In the genomic region with DNA sequence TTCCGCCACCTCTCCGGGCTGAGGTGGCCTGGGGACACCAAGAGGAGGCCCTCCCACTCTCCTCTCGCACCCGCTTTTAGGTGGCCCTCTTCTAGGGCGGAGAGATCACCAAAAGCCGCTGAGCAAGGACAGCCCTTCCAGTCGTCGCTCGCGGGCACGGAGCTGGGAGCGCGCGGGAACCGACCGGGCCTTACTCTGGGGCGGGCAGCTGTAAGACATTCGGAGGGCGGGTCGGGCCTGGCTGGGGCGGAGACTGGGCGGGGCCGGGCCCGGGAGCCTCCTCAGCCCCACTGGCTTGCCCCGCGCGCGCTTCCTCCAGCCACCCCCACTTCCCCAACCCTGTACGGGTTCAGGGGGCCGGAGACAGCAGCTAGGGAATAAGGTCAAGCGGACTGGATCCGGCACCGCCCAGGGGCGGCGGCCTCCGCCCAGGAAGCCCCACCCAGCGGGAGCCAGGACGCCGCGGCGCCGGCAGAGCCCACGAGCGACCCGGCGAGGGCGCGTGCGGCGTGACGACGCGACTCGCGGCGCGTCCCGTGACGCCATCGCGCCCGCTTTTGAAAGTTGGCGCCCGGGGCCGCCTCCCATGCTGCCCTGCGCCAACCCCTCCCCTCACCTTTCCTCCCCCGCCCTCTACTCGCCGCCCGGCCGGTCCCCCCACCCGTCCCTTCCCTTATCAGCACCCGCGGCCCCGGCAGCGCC, we compare ENCODE assay signal across 8 cellular contexts. TPM values are rescaled to one million over a fixed set of nuclear protein-coding genes. Genes with fewer than 3 reads are reported as not detected.
DNase-seq lines count a peak whose midpoint lies in the region; ATAC-seq lines count a peak whose summit lies in the region.

No MANE protein-coding gene starts in this region.

- WGBS in esophagus, 2 donors = 0 to 1% methylated on average over 45 to 76 of the region's 76 CpGs

- H3K36me3 ChIP-seq in esophagus (ENCODE audit: control insufficient read depth in 2 of 2, insufficient read depth in 2 of 2, low read length in 1 of 2) (no peaks in the 10 kb centered on the region), muscle layer of colon (ENCODE audit: insufficient read depth, low read length) (no peaks in the 10 kb centered on the region)

- H3K27ac ChIP-seq in esophagus (ENCODE audit: low read depth in 2 of 2, low read length in 1 of 2) (peak overlapping the region; percentile 97 to 100), muscle layer of colon (ENCODE audit: low read depth, low read length) (peak overlapping the region; percentile 95)

- H3K4me3 ChIP-seq in esophagus (ENCODE audit: low read depth in 1 of 2, low read length in 2 of 2) = peak overlapping the region; percentile 72 to 73
- H3K4me3 ChIP-seq in muscle layer of colon (ENCODE audit: low read depth in 1 of 2, low read length in 2 of 2) = peak overlapping the region; percentile 47 to 69

- H3K9ac ChIP-seq in muscle layer of colon (ENCODE audit: low read length) = peak overlapping the region; percentile 72

- DNase-seq in DMS153 treated with DMSO at 0.1 percent for 48 hours (lab: John Stamatoyannopoulos, UW; ENCODE audit: unreplicated experiment) = peak; percentile 98
- DNase-seq in HuH-7.5 (ENCODE audit: low spot score) = peak; percentile 94
- DNase-seq in OCI-M2 (lab: John Stamatoyannopoulos, UW; ENCODE audit: unreplicated experiment) = peak; percentile 71
- peak; percentile 95 for DNase-seq in activated T-cell treated with anti-CD3 and anti-CD28 coated beads, Interleukin-2, amount 50 U/mL, for 1 hour
- peak; percentile 98 for DNase-seq in stimulated activated CD8-positive, alpha-beta memory T cell treated with anti-CD3 and anti-CD28 coated beads, Interleukin-4, amount 100 ng/mL, for 48 hours

- peak; percentile 79 for ATAC-seq in GM21529 (IDR thresholded peaks at IDR 0.05; ENCODE audit: unreplicated experiment)

- H3K27me3 ChIP-seq in esophagus (ENCODE audit: control insufficient read depth in 1 of 2, insufficient read depth in 2 of 2, low read length in 2 of 2) (no peaks in the 10 kb centered on the region), muscle layer of colon (ENCODE audit: control insufficient read depth in 1 of 2, insufficient read depth in 2 of 2, low read length in 2 of 2) (no peaks in the 10 kb centered on the region)

- H3K9me3 ChIP-seq in esophagus (ENCODE audit: control insufficient read depth in 2 of 2, insufficient read depth in 1 of 2, low read depth in 1 of 2, low read length in 1 of 2) (no peaks in the 10 kb centered on the region), muscle layer of colon (ENCODE audit: low read length) (no peaks in the 10 kb centered on the region)

- H3K4me1 ChIP-seq in esophagus (ENCODE audit: control insufficient read depth in 2 of 2, insufficient read depth in 2 of 2, low read length in 1 of 2) = no peaks in the 10 kb centered on the region
- peaks cover 22% of the 10 kb centered on the region for H3K4me1 ChIP-seq in muscle layer of colon (ENCODE audit: insufficient read depth, low read length)

RNA-seq across cellular contexts. Expression of gene CTCF, which starts 0.4 kb away (rescaled TPM):
- polyA plus RNA-seq in esophagus = 10 to 100 TPM; 16.9 to 21.3 TPM

RNA-seq across cellular contexts. Expression of gene RIPOR1, which starts 33.3 kb away (rescaled TPM):
- 10 to 100 TPM; 12.7 to 14.9 TPM for polyA plus RNA-seq in esophagus

Comparison
In these comparisons a context has a peak if more than half of its experiments do, and no peak if none do; other contexts are left out.
1. Peak in every context shown above with its lines: DNase-seq, ATAC-seq, H3K4me3 ChIP-seq and H3K27ac ChIP-seq.